Comparison of ENCODE assay signal across 11 cellular contexts in the genomic region with DNA sequence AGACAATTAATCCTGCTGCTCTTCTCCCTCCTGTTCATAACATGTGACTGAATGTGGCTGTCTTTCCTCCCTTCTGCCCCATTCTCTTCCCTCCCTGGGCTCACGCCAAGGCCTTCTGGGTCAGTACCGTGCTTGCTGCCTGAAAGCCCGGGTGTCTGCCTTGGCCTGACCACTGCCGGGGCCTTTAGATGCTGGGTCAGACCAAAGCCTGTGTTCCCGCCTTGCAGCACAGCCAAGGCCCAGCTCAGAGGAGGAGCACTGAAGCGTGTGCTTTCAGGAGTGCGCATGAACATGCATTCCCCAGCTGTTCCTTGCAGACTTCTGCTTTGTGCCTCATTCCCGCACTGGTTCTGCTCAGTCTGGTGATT. TPM values are rescaled to one million over a fixed set of nuclear protein-coding genes. Genes with fewer than 3 reads are reported as not detected.
A peak's percentile ranks its signal among the peaks of the same experiment; 100 is the strongest.
DNase-seq lines count a peak whose midpoint lies in the region; ATAC-seq and TF ChIP-seq lines count a peak whose summit lies in the region.
"Had no signal": no experiment of that assay in that cellular context is flagged by ENCODE, and none has a peak within 500 bp of the region (broad histone marks: within the 10 kb centered on the region; RNA-seq: fewer than 3 reads in every experiment).

No MANE protein-coding gene starts in this region.

- peaks cover 18% of the 10 kb centered on the region for H3K4me1 Mint-ChIP-seq in mesothelial cell of epicardium

- peak overlapping the region; percentile 76 for H3K27ac Mint-ChIP-seq in mesothelial cell of epicardium

- H3K36me3 Mint-ChIP-seq in mesothelial cell of epicardium = no peaks in the 10 kb centered on the region

- H3K9me3 Mint-ChIP-seq in mesothelial cell of epicardium = no peaks in the 10 kb centered on the region

- no peak overlapping the region for H3K4me3 Mint-ChIP-seq in mesothelial cell of epicardium

- TF ChIP-seq CTCF in fibroblast of the aortic adventitia (IDR thresholded peaks at IDR 0.05; ENCODE audit: insufficient read depth, low read length) (no peak), mesothelial cell of epicardium (IDR thresholded peaks at IDR 0.05; ENCODE audit: unreplicated experiment) (no peak)

- peak; percentile 70 for DNase-seq in NCI-H2171 treated with DMSO at 0.1 percent for 48 hours (lab: John Stamatoyannopoulos, UW)
- peak; percentile 37 for DNase-seq in fibroblast of the aortic adventitia (ENCODE audit: low read depth)
- DNase-seq in mesothelial cell of epicardium (ENCODE audit: low spot score in 2 of 2, unreplicated experiment in 2 of 2) = no peak
- DNase-seq in superior temporal gyrus (ENCODE audit: extremely low spot score) = peak; percentile 64
- no peak for DNase-seq in stimulated activated CD4-positive, alpha-beta T cell treated with anti-CD3 and anti-CD28 coated beads, Interleukin-1b, Interleukin-23, amount 100 ng/mL, for 48 hours
- DNase-seq in activated T-cell treated with anti-CD3 and anti-CD28 coated beads for 4 hours = no peak
- no peak for DNase-seq in stimulated activated CD4-positive, alpha-beta T cell treated with anti-CD3 and anti-CD28 coated beads, Interleukin-2, amount 100 ng/mL, for 48 hours
- DNase-seq: HCEC 1CT, mammary epithelial cell, small intestine had no signal

- no peaks in the 10 kb centered on the region for H3K27me3 Mint-ChIP-seq in mesothelial cell of epicardium (ENCODE audit: low read depth)

- H3K4me3 ChIP-seq in fibroblast of the aortic adventitia (ENCODE audit: low read depth, low read length) = no peak overlapping the region

- no peak for ATAC-seq in HG03521 (IDR thresholded peaks at IDR 0.05; ENCODE audit: unreplicated experiment)

RNA-seq across cellular contexts. Expression of a gene that starts 27.0 kb away (rescaled TPM):
- total RNA-seq in fibroblast of the aortic adventitia (ENCODE audit: low replicate concordance) (321 and 576 TPM in 2 replicates), mesothelial cell of epicardium (99.0 to 104 TPM (median 99.4 TPM) in 3 replicates)

Comparison
In these comparisons a context has a peak if more than half of its experiments do, and no peak if none do; other contexts are left out.
1. DNase-seq: peak in NCI-H2171 treated with DMSO at 0.1 percent for 48 hours (single experiment), fibroblast of the aortic adventitia (single experiment) and superior temporal gyrus (single experiment); none in mesothelial cell of epicardium (0 of 2), stimulated activated CD4-positive, alpha-beta T cell treated with anti-CD3 and anti-CD28 coated beads, Interleukin-1b, Interleukin-23, amount 100 ng/mL, for 48 hours (single experiment), activated T-cell treated with anti-CD3 and anti-CD28 coated beads for 4 hours (single experiment) and stimulated activated CD4-positive, alpha-beta T cell treated with anti-CD3 and anti-CD28 coated beads, Interleukin-2, amount 100 ng/mL, for 48 hours (0 of 2).